ENCODE assay signal across 8 cellular contexts in the genomic region with DNA sequence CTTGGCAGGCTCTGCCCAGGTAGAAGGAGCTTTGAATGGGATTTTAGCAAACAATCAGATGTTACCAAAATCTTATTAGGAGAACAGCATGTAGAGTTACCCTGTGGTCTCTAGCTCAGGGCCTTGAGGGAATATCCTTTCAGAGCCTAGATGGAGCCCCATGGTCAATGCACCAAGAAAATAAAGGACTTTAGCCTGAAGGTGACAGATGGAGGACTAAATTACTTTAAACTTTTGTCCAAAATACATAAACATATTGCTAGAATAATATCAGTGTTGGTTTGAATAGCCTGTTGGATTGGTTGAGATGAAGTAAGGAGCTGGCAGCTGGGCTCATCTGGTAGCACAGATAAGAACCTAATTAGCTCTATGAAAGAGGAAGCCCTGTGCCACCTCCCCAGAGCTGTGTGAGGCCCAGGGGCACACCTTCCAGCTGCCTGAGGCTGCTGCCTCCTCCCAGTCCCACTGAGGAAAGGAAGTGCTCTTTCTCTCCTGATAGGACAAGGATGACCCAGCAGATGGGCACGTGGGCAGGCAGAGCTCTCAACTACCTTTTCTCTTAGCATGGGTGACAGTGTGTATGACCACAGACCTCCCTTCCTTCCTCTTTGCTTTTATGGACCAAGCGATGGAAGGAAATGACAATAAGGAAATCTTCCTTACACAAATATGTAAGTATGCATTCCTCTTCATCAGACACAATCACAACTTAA.
A peak's percentile ranks its signal among the peaks of the same experiment; 100 is the strongest.
DNase-seq lines count a peak whose midpoint lies in the region; ATAC-seq and TF ChIP-seq lines count a peak whose summit lies in the region.

No MANE protein-coding gene starts in this region.

- H3K4me3 ChIP-seq in OCI-LY1 (ENCODE audit: low read depth, low read length, poor library complexity, severe bottlenecking) = no peak overlapping the region
- no peak overlapping the region for H3K4me3 ChIP-seq in fibroblast of pulmonary artery (replicated peaks; ENCODE audit: low read depth, low read length)
- no peak overlapping the region for H3K4me3 ChIP-seq in H7 (ENCODE audit: insufficient read depth, low read depth, low read length)

- peaks cover 56% of the 10 kb centered on the region for H3K4me1 ChIP-seq in OCI-LY1 (ENCODE audit: insufficient read depth, low read length, severe bottlenecking)

- H3K9me3 ChIP-seq in OCI-LY1 (ENCODE audit: low read length) = no peaks in the 10 kb centered on the region

- H4K20me1 ChIP-seq in OCI-LY1 (ENCODE audit: insufficient read depth, low read length) = no peaks in the 10 kb centered on the region

- peaks cover 7% of the 10 kb centered on the region; the same call in 1 of the 2 replicates for H3K79me2 ChIP-seq in OCI-LY1 (ENCODE audit: insufficient read depth, low read length)

- H2AFZ ChIP-seq in OCI-LY1 (ENCODE audit: low read length) = no peak overlapping the region

- H3K4me2 ChIP-seq in OCI-LY1 (ENCODE audit: low read length) = peak overlapping the region; percentile 58

- no peak for TF ChIP-seq CTCF in OCI-LY1 (IDR thresholded peaks at IDR 0.05; ENCODE audit: low read length)
- TF ChIP-seq CTCF in fibroblast of pulmonary artery (IDR thresholded peaks at IDR 0.05; ENCODE audit: low read length, missing control alignments) = no peak

- H3K9me2 ChIP-seq in OCI-LY1 (ENCODE audit: low read depth, low read length) = no peaks in the 10 kb centered on the region

- H3K36me3 ChIP-seq in OCI-LY1 (ENCODE audit: insufficient read depth, low read length) (peaks cover 60% of the 10 kb centered on the region), H7 (replicated peaks; ENCODE audit: control insufficient read depth, insufficient read depth, low read length) (no peaks in the 10 kb centered on the region)

- H3F3A ChIP-seq in OCI-LY1 (ENCODE audit: insufficient read depth, low read length) = peaks cover 4% of the 10 kb centered on the region; the same call in 1 of the 2 replicates

- DNase-seq in activated gamma-delta T cell treated with Interleukin-2 at 50 U/mL for 16 hours (peak; percentile 26), activated gamma-delta T cell (lab: John Stamatoyannopoulos, UW) (no peak), fibroblast of pulmonary artery (ENCODE audit: low read depth) (peak; percentile 21), HPDE6-E6E7 (ENCODE audit: extremely low spot score) (no peak), NCI-H226 (no peak), H7 (no peak)

- ATAC-seq in HG02973 (IDR thresholded peaks at IDR 0.05; ENCODE audit: unreplicated experiment) = peak; percentile 49

- H3K27me3 ChIP-seq in OCI-LY1 (ENCODE audit: insufficient read depth, low read length) (no peaks in the 10 kb centered on the region), H7 (ENCODE audit: control insufficient read depth, insufficient read depth, low read length) (no peaks in the 10 kb centered on the region)

- peak overlapping the region; percentile 96 for H3K27ac ChIP-seq in OCI-LY1 (ENCODE audit: low read depth, low read length, poor library complexity, severe bottlenecking)

- peak overlapping the region; percentile 11; the same call in 1 of the 2 replicates for H3K9ac ChIP-seq in OCI-LY1 (ENCODE audit: low read length)

Comparison
In these comparisons a context has a peak if more than half of its experiments do, and no peak if none do; other contexts are left out.
1. DNase-seq: peak in activated gamma-delta T cell treated with Interleukin-2 at 50 U/mL for 16 hours (single experiment) and fibroblast of pulmonary artery (single experiment); none in activated gamma-delta T cell (single experiment), HPDE6-E6E7 (single experiment), NCI-H226 (single experiment) and H7 (single experiment).